Comparison of ENCODE assay signal across 10 cellular contexts in the genomic region with DNA sequence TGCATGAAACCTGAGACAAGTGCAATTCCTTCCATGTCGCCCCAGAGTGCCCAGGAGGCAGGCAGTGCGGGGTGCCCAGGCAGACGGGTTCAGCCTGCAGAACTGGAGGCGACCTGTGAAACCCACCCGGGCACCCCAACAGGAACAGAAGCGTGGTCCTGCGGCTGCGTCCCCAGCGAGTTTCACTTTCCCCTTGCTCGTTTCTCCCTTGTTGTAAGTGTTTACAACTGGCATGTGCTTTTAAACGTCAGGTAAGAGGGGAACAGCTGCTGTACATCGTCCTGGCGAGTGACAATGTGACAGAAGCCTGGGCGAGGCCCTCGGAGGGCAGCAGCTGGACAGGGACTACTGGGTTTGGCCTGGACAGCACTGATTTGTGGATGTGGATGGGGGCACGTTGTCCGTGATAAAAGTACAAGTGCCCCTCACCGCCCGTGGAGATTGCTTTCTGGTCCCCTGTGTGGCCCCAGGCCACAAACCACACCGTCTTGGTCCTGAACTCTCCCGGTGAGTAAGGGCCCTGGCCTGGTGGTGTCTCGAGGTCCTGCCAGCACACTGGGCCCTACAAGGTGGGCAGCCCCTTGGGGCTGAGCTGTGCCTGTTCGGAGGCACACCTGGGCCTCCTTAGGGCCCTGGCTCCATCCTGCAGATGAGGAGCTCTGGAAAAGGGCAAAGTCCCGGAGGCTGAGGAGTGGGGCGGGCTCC. TPM values are rescaled to one million over a fixed set of nuclear protein-coding genes. Genes with fewer than 3 reads are reported as not detected.
A peak's percentile ranks its signal among the peaks of the same experiment; 100 is the strongest.
DNase-seq lines count a peak whose midpoint lies in the region; ATAC-seq and TF ChIP-seq lines count a peak whose summit lies in the region.
"Had no signal": no experiment of that assay in that cellular context is flagged by ENCODE, and none has a peak within 500 bp of the region (broad histone marks: within the 10 kb centered on the region; RNA-seq: fewer than 3 reads in every experiment).

No MANE protein-coding gene starts in this region.

- H3K27ac Mint-ChIP-seq in activated CD4-positive, alpha-beta T cell treated with anti-CD3 and anti-CD28 coated beads, Interleukin-2, amount 10 ng/mL, durations not matched to agents 7 days and 5 days: peak overlapping the region; percentile 70
- H3K27ac Mint-ChIP-seq in activated CD8-positive, alpha-beta T cell treated with anti-CD3 and anti-CD28 coated beads for 36 hours: no peak overlapping the region

- TF ChIP-seq CTCF in activated CD8-positive, alpha-beta T cell treated with anti-CD3 and anti-CD28 coated beads for 36 hours (IDR thresholded peaks at IDR 0.05): no peak

- peaks cover 22% of the 10 kb centered on the region for H3K4me1 Mint-ChIP-seq in activated CD4-positive, alpha-beta T cell treated with anti-CD3 and anti-CD28 coated beads, Interleukin-2, amount 10 ng/mL, durations not matched to agents 7 days and 5 days
- peaks cover 16% of the 10 kb centered on the region for H3K4me1 Mint-ChIP-seq in activated CD8-positive, alpha-beta T cell treated with anti-CD3 and anti-CD28 coated beads for 36 hours (ENCODE audit: low read depth)

- POLR2A ChIA-PET in activated CD4-positive, alpha-beta T cell treated with anti-CD3 and anti-CD28 coated beads, Interleukin-2, amount 10 ng/mL, durations not matched to agents 7 days and 5 days (lab: Charles Lee): no interaction called here
- POLR2A ChIA-PET in activated CD8-positive, alpha-beta T cell treated with anti-CD3 and anti-CD28 coated beads for 36 hours (lab: Charles Lee): interaction anchor here (1.2 kb wide), 1 partner anchor 8 kb away, joined by 3 read pairs; no protein-coding TSS in a partner anchor

- H3K27ac ChIP-seq in rectal smooth muscle tissue (ENCODE audit: low read depth, low read length): no peak overlapping the region
- H3K27ac ChIP-seq: vagina had no signal

- H3K36me3 Mint-ChIP-seq in activated CD4-positive, alpha-beta T cell treated with anti-CD3 and anti-CD28 coated beads, Interleukin-2, amount 10 ng/mL, durations not matched to agents 7 days and 5 days (ENCODE audit: low read depth): no peaks in the 10 kb centered on the region
- no peaks in the 10 kb centered on the region for H3K36me3 Mint-ChIP-seq in activated CD8-positive, alpha-beta T cell treated with anti-CD3 and anti-CD28 coated beads for 36 hours (ENCODE audit: low read depth)

- H3K9ac ChIP-seq in rectal smooth muscle tissue (ENCODE audit: low read length): no peak overlapping the region

- DNase-seq in activated CD4-positive, alpha-beta T cell treated with anti-CD3 and anti-CD28 coated beads, Interleukin-2, amount 10 ng/mL, durations not matched to agents 7 days and 5 days: peak; percentile 45
- no peak for DNase-seq in activated CD4-positive, alpha-beta T cell treated with anti-CD3 and anti-CD28 coated beads for 1 hour
- DNase-seq in activated CD8-positive, alpha-beta T cell treated with anti-CD3 and anti-CD28 coated beads for 36 hours: peak; percentile 39
- no peak for DNase-seq in DMS 273 treated with DMSO at 0.1 percent for 48 hours (lab: John Stamatoyannopoulos, UW)
- DNase-seq in KG1 (lab: John Stamatoyannopoulos, UW): no peak
- DNase-seq: NCI-H146 had no signal

- CTCF ChIA-PET in activated CD4-positive, alpha-beta T cell treated with anti-CD3 and anti-CD28 coated beads, Interleukin-2, amount 10 ng/mL, durations not matched to agents 7 days and 5 days (lab: Charles Lee): interaction anchor here (1.0 kb wide), 2 partner anchors 19 to 69 kb away, joined by 3 to 5 read pairs; no protein-coding TSS in a partner anchor
- CTCF ChIA-PET in activated CD8-positive, alpha-beta T cell treated with anti-CD3 and anti-CD28 coated beads for 36 hours (lab: Charles Lee): no interaction called here

- H3K27me3 ChIP-seq in rectal smooth muscle tissue (ENCODE audit: control insufficient read depth, insufficient read depth, low read length): peaks cover 25% of the 10 kb centered on the region

- no peaks in the 10 kb centered on the region for H3K9me3 Mint-ChIP-seq in activated CD4-positive, alpha-beta T cell treated with anti-CD3 and anti-CD28 coated beads, Interleukin-2, amount 10 ng/mL, durations not matched to agents 7 days and 5 days
- no peaks in the 10 kb centered on the region for H3K9me3 Mint-ChIP-seq in activated CD8-positive, alpha-beta T cell treated with anti-CD3 and anti-CD28 coated beads for 36 hours

- no peaks in the 10 kb centered on the region for H3K4me1 ChIP-seq in rectal smooth muscle tissue (ENCODE audit: control insufficient read depth, insufficient read depth, low read length)

- no peaks in the 10 kb centered on the region for H3K36me3 ChIP-seq in rectal smooth muscle tissue (ENCODE audit: control insufficient read depth, insufficient read depth, low read length)
- H3K36me3 ChIP-seq: vagina had no signal

- H3K27me3 Mint-ChIP-seq in activated CD4-positive, alpha-beta T cell treated with anti-CD3 and anti-CD28 coated beads, Interleukin-2, amount 10 ng/mL, durations not matched to agents 7 days and 5 days: peaks cover 35% of the 10 kb centered on the region
- H3K27me3 Mint-ChIP-seq in activated CD8-positive, alpha-beta T cell treated with anti-CD3 and anti-CD28 coated beads for 36 hours: peaks cover 39% of the 10 kb centered on the region

- intact Hi-C loops in activated CD8-positive, alpha-beta T cell treated with anti-CD3 and anti-CD28 coated beads for 36 hours (cut with micrococcal nuclease): no loop called here

- H3K4me3 ChIP-seq in rectal smooth muscle tissue (ENCODE audit: low read length): peak overlapping the region; percentile 17
- H3K4me3 ChIP-seq: vagina had no signal

- peak overlapping the region; percentile 71 for H3K4me3 Mint-ChIP-seq in activated CD4-positive, alpha-beta T cell treated with anti-CD3 and anti-CD28 coated beads, Interleukin-2, amount 10 ng/mL, durations not matched to agents 7 days and 5 days
- peak overlapping the region; percentile 42 for H3K4me3 Mint-ChIP-seq in activated CD8-positive, alpha-beta T cell treated with anti-CD3 and anti-CD28 coated beads for 36 hours

- ATAC-seq in GM21528 (IDR thresholded peaks at IDR 0.05; ENCODE audit: low FRiP score, unreplicated experiment): peak; percentile 48
- no peak for ATAC-seq in activated CD8-positive, alpha-beta T cell treated with anti-CD3 and anti-CD28 coated beads for 36 hours
- no peak for ATAC-seq in GM18868 (IDR thresholded peaks at IDR 0.05; ENCODE audit: unreplicated experiment)

RNA-seq across cellular contexts. Expression of gene VENTX, which starts 4.0 kb away (rescaled TPM):
- not detected for total RNA-seq in activated CD4-positive, alpha-beta T cell treated with anti-CD3 and anti-CD28 coated beads, Interleukin-2, amount 10 ng/mL, durations not matched to agents 7 days and 5 days
- under 1 TPM in 1 of 2 experiments, not detected in 1; 0.09 TPM for total RNA-seq in activated CD8-positive, alpha-beta T cell treated with anti-CD3 and anti-CD28 coated beads for 36 hours

RNA-seq across cellular contexts. Expression of gene UTF1, which starts 11.6 kb away (rescaled TPM):
- total RNA-seq in activated CD4-positive, alpha-beta T cell treated with anti-CD3 and anti-CD28 coated beads, Interleukin-2, amount 10 ng/mL, durations not matched to agents 7 days and 5 days: not detected
- not detected for total RNA-seq in activated CD8-positive, alpha-beta T cell treated with anti-CD3 and anti-CD28 coated beads for 36 hours
- total RNA-seq: vagina had no signal

RNA-seq across cellular contexts. Expression of gene ADAM8, which starts 35.0 kb away (rescaled TPM):
- total RNA-seq in activated CD4-positive, alpha-beta T cell treated with anti-CD3 and anti-CD28 coated beads, Interleukin-2, amount 10 ng/mL, durations not matched to agents 7 days and 5 days: 100 to 1,000 TPM; 123 to 153 TPM
- total RNA-seq in activated CD8-positive, alpha-beta T cell treated with anti-CD3 and anti-CD28 coated beads for 36 hours: 100 to 1,000 TPM; 106 to 115 TPM

Comparison
In these comparisons a context has a peak if more than half of its experiments do, and no peak if none do; other contexts are left out.
1. DNase-seq: peak in activated CD4-positive, alpha-beta T cell treated with anti-CD3 and anti-CD28 coated beads, Interleukin-2, amount 10 ng/mL, durations not matched to agents 7 days and 5 days (single experiment) and activated CD8-positive, alpha-beta T cell treated with anti-CD3 and anti-CD28 coated beads for 36 hours (single experiment); none in activated CD4-positive, alpha-beta T cell treated with anti-CD3 and anti-CD28 coated beads for 1 hour (single experiment), DMS 273 treated with DMSO at 0.1 percent for 48 hours (single experiment) and KG1 (single experiment).